ENCODE assay signal across 16 cellular contexts in genomic region chr12:56296207-56296785, GRCh38. TPM values are rescaled to one million over a fixed set of nuclear protein-coding genes. Genes with fewer than 3 reads are reported as not detected.
DNase-seq lines count a peak whose midpoint lies in the region; ATAC-seq and TF ChIP-seq lines count a peak whose summit lies in the region.
"Had no signal": no experiment of that assay in that cellular context is flagged by ENCODE, and none has a peak within 500 bp of the region (broad histone marks: within the 10 kb centered on the region; RNA-seq: fewer than 3 reads in every experiment).

No MANE protein-coding gene starts in this region.

- ATAC-seq in Right ventricle myocardium superior (ENCODE audit: poor library complexity): no peak
- no peak for ATAC-seq in upper lobe of right lung
- ATAC-seq in natural killer cell treated with Interleukin-12 subunit alpha and Interleukin-12 subunit beta and Interleukin-15 and Interleukin-18, amount 100 ng/mL, for 72 hours: no peak
- ATAC-seq: HCT116 had no signal

- H3K4me3 Mint-ChIP-seq in natural killer cell treated with Interleukin-12 subunit alpha and Interleukin-12 subunit beta and Interleukin-15 and Interleukin-18, amount 100 ng/mL, for 72 hours: no peak overlapping the region

- H3K9ac ChIP-seq in OCI-LY1 (ENCODE audit: low read length): no peak overlapping the region; the same call in 1 of the 2 replicates

- peak overlapping the region; percentile 91 for H3K4me2 ChIP-seq in OCI-LY1 (ENCODE audit: low read length)

- H3K27me3 ChIP-seq in left ventricle myocardium inferior (ENCODE audit: low read depth): no peaks in the 10 kb centered on the region
- no peaks in the 10 kb centered on the region for H3K27me3 ChIP-seq in OCI-LY1 (ENCODE audit: insufficient read depth, low read length)
- no peaks in the 10 kb centered on the region for H3K27me3 ChIP-seq in upper lobe of right lung
- H3K27me3 ChIP-seq: SJCRH30 had no signal

- H3K4me1 ChIP-seq in left ventricle myocardium inferior (peaks cover 96% of the 10 kb centered on the region), OCI-LY1 (ENCODE audit: insufficient read depth, low read length, severe bottlenecking) (peaks cover 47% of the 10 kb centered on the region), upper lobe of right lung (peaks cover 44% of the 10 kb centered on the region)

- H4K20me1 ChIP-seq in OCI-LY1 (ENCODE audit: insufficient read depth, low read length): no peaks in the 10 kb centered on the region

- no peak for TF ChIP-seq CTCF in left ventricle myocardium inferior (IDR thresholded peaks at IDR 0.05; ENCODE audit: borderline replicate concordance)
- TF ChIP-seq CTCF in OCI-LY1 (IDR thresholded peaks at IDR 0.05; ENCODE audit: low read length): no peak
- TF ChIP-seq CTCF in fibroblast of villous mesenchyme (IDR thresholded peaks at IDR 0.05; ENCODE audit: insufficient read depth, low read depth, low read length): no peak
- no peak for TF ChIP-seq CTCF in upper lobe of right lung (IDR thresholded peaks at IDR 0.05)

- no peak overlapping the region for H2AFZ ChIP-seq in OCI-LY1 (ENCODE audit: low read length)

- no peaks in the 10 kb centered on the region for H3K9me2 ChIP-seq in OCI-LY1 (ENCODE audit: low read depth, low read length)

- H3K27ac ChIP-seq in left ventricle myocardium inferior (replicated peaks): no peak overlapping the region
- H3K27ac ChIP-seq in OCI-LY1 (ENCODE audit: low read depth, low read length, poor library complexity, severe bottlenecking): no peak overlapping the region
- no peak overlapping the region for H3K27ac ChIP-seq in upper lobe of right lung
- H3K27ac ChIP-seq: prostate gland, SJCRH30 had no signal

- H3K9me3 Mint-ChIP-seq in natural killer cell treated with Interleukin-12 subunit alpha and Interleukin-12 subunit beta and Interleukin-15 and Interleukin-18, amount 100 ng/mL, for 72 hours: no peaks in the 10 kb centered on the region

- DNase-seq in left ventricle myocardium inferior (no peak), Right ventricle myocardium superior (no peak), fibroblast of villous mesenchyme (ENCODE audit: low read depth) (peak; percentile 12), upper lobe of right lung (peak; percentile 23), HuH-7.5 (ENCODE audit: low spot score) (no peak), cortex of kidney (lab: John Stamatoyannopoulos, UW) (no peak)
- DNase-seq in natural killer cell treated with Interleukin-12 subunit alpha and Interleukin-12 subunit beta and Interleukin-15 and Interleukin-18, amount 100 ng/mL, for 72 hours (ENCODE audit: low spot score): no peak
- DNase-seq: activated T-cell treated with anti-CD3 and anti-CD28 coated beads for 4 hours, AML-193, foreskin fibroblast, midbrain, NCI-H446 treated with DMSO at 0.1 percent for 48 hours, SJCRH30 had no signal

- H3K4me1 Mint-ChIP-seq in natural killer cell treated with Interleukin-12 subunit alpha and Interleukin-12 subunit beta and Interleukin-15 and Interleukin-18, amount 100 ng/mL, for 72 hours (ENCODE audit: low read depth in 2 of 2): peaks cover 36 to 44% of the 10 kb centered on the region in 2 donors

- no peaks in the 10 kb centered on the region for H3K9me3 ChIP-seq in left ventricle myocardium inferior (replicated peaks)
- H3K9me3 ChIP-seq in OCI-LY1 (ENCODE audit: low read length): no peaks in the 10 kb centered on the region
- H3K9me3 ChIP-seq in upper lobe of right lung: no peaks in the 10 kb centered on the region
- H3K9me3 ChIP-seq: prostate gland, SJCRH30 had no signal

- H3K27ac Mint-ChIP-seq in natural killer cell treated with Interleukin-12 subunit alpha and Interleukin-12 subunit beta and Interleukin-15 and Interleukin-18, amount 100 ng/mL, for 72 hours: peak overlapping the region in 1 of 2 donors; percentile 53

- H3K79me2 ChIP-seq in OCI-LY1 (ENCODE audit: insufficient read depth, low read length): peaks cover 76% of the 10 kb centered on the region

- intact Hi-C loops in left ventricle myocardium inferior (cut with micrococcal nuclease) (no loop called here), Right ventricle myocardium superior (cut with DNase I) (no loop called here), upper lobe of right lung (cut with DNase I) (no loop called here)

- no peaks in the 10 kb centered on the region for H3K36me3 Mint-ChIP-seq in natural killer cell treated with Interleukin-12 subunit alpha and Interleukin-12 subunit beta and Interleukin-15 and Interleukin-18, amount 100 ng/mL, for 72 hours

- H3F3A ChIP-seq in OCI-LY1 (ENCODE audit: insufficient read depth, low read length): no peaks in the 10 kb centered on the region

- no peaks in the 10 kb centered on the region for H3K27me3 Mint-ChIP-seq in natural killer cell treated with Interleukin-12 subunit alpha and Interleukin-12 subunit beta and Interleukin-15 and Interleukin-18, amount 100 ng/mL, for 72 hours

- H3K4me3 ChIP-seq in left ventricle myocardium inferior (peak overlapping the region; percentile 92), OCI-LY1 (ENCODE audit: low read depth, low read length, poor library complexity, severe bottlenecking) (peak overlapping the region; percentile 9), fibroblast of villous mesenchyme (ENCODE audit: low read depth, low read length) (no peak overlapping the region), upper lobe of right lung (no peak overlapping the region)
- H3K4me3 ChIP-seq: prostate gland, SJCRH30 had no signal

- H3K36me3 ChIP-seq in left ventricle myocardium inferior: peaks cover 31% of the 10 kb centered on the region
- peaks cover 55% of the 10 kb centered on the region for H3K36me3 ChIP-seq in OCI-LY1 (ENCODE audit: insufficient read depth, low read length)
- peaks cover 27% of the 10 kb centered on the region for H3K36me3 ChIP-seq in upper lobe of right lung
- H3K36me3 ChIP-seq: prostate gland had no signal

RNA-seq across cellular contexts. Expression of gene CS, which starts 3.8 kb away (rescaled TPM):
- total RNA-seq in left ventricle myocardium inferior: 780 TPM
- 779 TPM for total RNA-seq in Right ventricle myocardium superior
- total RNA-seq in fibroblast of villous mesenchyme: 150 and 153 TPM in 2 replicates
- 159 TPM for total RNA-seq in upper lobe of right lung
- total RNA-seq in natural killer cell treated with Interleukin-12 subunit alpha and Interleukin-12 subunit beta and Interleukin-15 and Interleukin-18, amount 100 ng/mL, for 72 hours: 100 to 1,000 TPM; 206 to 278 TPM

RNA-seq across cellular contexts. Expression of gene CNPY2, which starts 19.5 kb away (rescaled TPM):
- total RNA-seq in left ventricle myocardium inferior (33.4 TPM), Right ventricle myocardium superior (31.2 TPM), fibroblast of villous mesenchyme (94.7 and 113 TPM in 2 replicates), upper lobe of right lung (101 TPM)
- 100 to 1,000 TPM; 132 to 162 TPM for total RNA-seq in natural killer cell treated with Interleukin-12 subunit alpha and Interleukin-12 subunit beta and Interleukin-15 and Interleukin-18, amount 100 ng/mL, for 72 hours

RNA-seq across cellular contexts. Expression of gene COQ10A, which starts 29.6 kb away (rescaled TPM):
- total RNA-seq in left ventricle myocardium inferior: 203 TPM
- 153 TPM for total RNA-seq in Right ventricle myocardium superior
- 9.0 and 12.5 TPM in 2 replicates for total RNA-seq in fibroblast of villous mesenchyme
- total RNA-seq in upper lobe of right lung: 12.0 TPM
- 10 to 100 TPM; 15.4 to 26.1 TPM for total RNA-seq in natural killer cell treated with Interleukin-12 subunit alpha and Interleukin-12 subunit beta and Interleukin-15 and Interleukin-18, amount 100 ng/mL, for 72 hours

RNA-seq across cellular contexts. Expression of gene PAN2, which starts 37.5 kb away (rescaled TPM):
- total RNA-seq in left ventricle myocardium inferior (49.5 TPM), Right ventricle myocardium superior (38.6 TPM), fibroblast of villous mesenchyme (13.0 and 14.8 TPM in 2 replicates), upper lobe of right lung (84.4 TPM)
- 10 to 100 TPM; 22.8 to 42.8 TPM for total RNA-seq in natural killer cell treated with Interleukin-12 subunit alpha and Interleukin-12 subunit beta and Interleukin-15 and Interleukin-18, amount 100 ng/mL, for 72 hours

RNA-seq across cellular contexts. Expression of gene ANKRD52, which starts 38.1 kb away (rescaled TPM):
- total RNA-seq in left ventricle myocardium inferior (25.1 TPM), Right ventricle myocardium superior (24.6 TPM), fibroblast of villous mesenchyme (22.2 and 25.9 TPM in 2 replicates), upper lobe of right lung (28.0 TPM)
- total RNA-seq in natural killer cell treated with Interleukin-12 subunit alpha and Interleukin-12 subunit beta and Interleukin-15 and Interleukin-18, amount 100 ng/mL, for 72 hours: 10 to 100 TPM; 59.3 to 99.3 TPM

Comparison
In these comparisons a context has a peak if more than half of its experiments do, and no peak if none do; other contexts are left out.
1. DNase-seq: peak in fibroblast of villous mesenchyme (single experiment) and upper lobe of right lung (single experiment); none in left ventricle myocardium inferior (single experiment), Right ventricle myocardium superior (single experiment), HuH-7.5 (single experiment), natural killer cell treated with Interleukin-12 subunit alpha and Interleukin-12 subunit beta and Interleukin-15 and Interleukin-18, amount 100 ng/mL, for 72 hours (single experiment) and cortex of kidney (single experiment).
2. H3K4me3 ChIP-seq: peak in left ventricle myocardium inferior (single experiment) and OCI-LY1 (single experiment); none in fibroblast of villous mesenchyme (single experiment) and upper lobe of right lung (single experiment).